Comparison of ENCODE assay signal across 9 cellular contexts in genomic region chr18:51382081-51382480, GRCh38.
"Had no signal": no experiment of that assay in that cellular context is flagged by ENCODE, and none has a peak within 500 bp of the region (broad histone marks: within the 10 kb centered on the region; RNA-seq: fewer than 3 reads in every experiment).

No MANE protein-coding gene starts in this region.

- H3K9me3 Mint-ChIP-seq: HFFc6 had no signal

- H3K4me3 ChIP-seq: GM23248, HAP-1 had no signal

- H3K27me3 Mint-ChIP-seq: IgD-negative memory B cell had no signal

- H3K36me3 ChIP-seq: HAP-1 had no signal

- ATAC-seq: HCT116 had no signal

- H3K27ac Mint-ChIP-seq: HFFc6, IgD-negative memory B cell had no signal

- H3K4me3 Mint-ChIP-seq: HFFc6, IgD-negative memory B cell had no signal

- H3K36me3 Mint-ChIP-seq: IgD-negative memory B cell had no signal

- H3K9ac ChIP-seq: GM23248 had no signal

- DNase-seq: GM23248, GOT3, H7, HFFc6, KBM-7 had no signal

- H3K27ac ChIP-seq: GM23248, HL-60 had no signal

- H3K4me1 ChIP-seq: HAP-1 had no signal
